Comparison of ENCODE assay signal across 8 cellular contexts in the genomic region with DNA sequence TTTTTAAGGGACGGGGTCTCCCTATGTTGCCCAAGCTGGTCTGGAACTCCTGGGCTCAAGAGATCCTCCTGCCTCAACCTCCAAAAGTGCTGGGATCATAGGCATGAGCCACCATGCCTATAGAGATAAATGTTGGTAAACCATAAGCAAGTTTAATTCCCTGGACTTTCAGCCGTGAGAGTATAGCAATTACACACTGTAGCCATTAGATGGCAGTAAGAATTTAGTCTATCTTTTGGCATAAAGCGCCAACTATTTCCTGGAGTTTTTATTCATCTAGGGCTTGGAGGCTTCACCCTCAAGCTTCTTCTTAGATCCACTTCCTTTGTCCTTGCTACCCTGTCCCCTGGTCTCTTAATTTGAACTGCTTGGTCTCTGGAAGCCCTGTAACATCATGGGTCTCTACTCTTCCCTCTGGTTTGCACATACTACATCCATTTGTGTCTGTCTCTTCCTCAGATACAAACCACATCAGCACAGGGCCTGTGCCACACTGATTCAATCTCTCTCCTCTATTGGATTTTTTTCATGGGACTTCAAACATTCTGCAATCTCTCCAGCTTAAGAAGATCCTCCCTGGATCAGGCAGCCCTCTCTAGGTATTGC. TPM values are rescaled to one million over a fixed set of nuclear protein-coding genes. Genes with fewer than 3 reads are reported as not detected.
A peak's percentile ranks its signal among the peaks of the same experiment; 100 is the strongest.
DNase-seq lines count a peak whose midpoint lies in the region; ATAC-seq and TF ChIP-seq lines count a peak whose summit lies in the region.

No MANE protein-coding gene starts in this region.

- peak; percentile 62 for TF ChIP-seq CTCF in colonic mucosa (IDR thresholded peaks at IDR 0.05)

- no peaks in the 10 kb centered on the region for H3K36me3 Mint-ChIP-seq in activated CD4-positive, alpha-beta T cell treated with anti-CD3 and anti-CD28 coated beads, Interleukin-2, amount 10 ng/mL, durations not matched to agents 24 days and 14 days (ENCODE audit: low read depth)

- no peaks in the 10 kb centered on the region for H3K4me1 ChIP-seq in colonic mucosa

- H3K4me3 ChIP-seq in colonic mucosa = no peak overlapping the region

- H3K9me3 Mint-ChIP-seq in activated CD4-positive, alpha-beta T cell treated with anti-CD3 and anti-CD28 coated beads, Interleukin-2, amount 10 ng/mL, durations not matched to agents 24 days and 14 days = no peaks in the 10 kb centered on the region

- no peaks in the 10 kb centered on the region for H3K27me3 ChIP-seq in colonic mucosa

- intact Hi-C loops in activated CD4-positive, alpha-beta T cell treated with anti-CD3 and anti-CD28 coated beads, Interleukin-2, amount 10 ng/mL, durations not matched to agents 24 days and 14 days (cut with micrococcal nuclease) = loop anchor here (1.0 kb wide), 2 partner anchors 94 to 206 kb away; a partner anchor contains a TSS
- intact Hi-C loops in colonic mucosa (cut with DNase I) = loop anchor here (10.0 kb wide), 1 partner anchor 202 kb away; no protein-coding TSS in a partner anchor

- peak; percentile 67 for DNase-seq in activated CD4-positive, alpha-beta T cell treated with anti-CD3 and anti-CD28 coated beads, Interleukin-2, amount 10 ng/mL, durations not matched to agents 24 days and 14 days
- DNase-seq in activated CD4-positive, alpha-beta T cell treated with anti-CD3 and anti-CD28 coated beads, Interleukin-2, amount 50 U/mL, for 1 hour = no peak
- DNase-seq in HS-27A (ENCODE audit: low read depth) (peak; percentile 69), OCI-M1 (lab: John Stamatoyannopoulos, UW) (peak; percentile 78), colonic mucosa (no peak), medulla oblongata (ENCODE audit: extremely low spot score) (peak; percentile 67), NCI-H187 (lab: John Stamatoyannopoulos, UW) (no peak)

- no peak overlapping the region for H3K27ac Mint-ChIP-seq in activated CD4-positive, alpha-beta T cell treated with anti-CD3 and anti-CD28 coated beads, Interleukin-2, amount 10 ng/mL, durations not matched to agents 24 days and 14 days

- no peaks in the 10 kb centered on the region for H3K9me3 ChIP-seq in colonic mucosa

- peak overlapping the region in 1 of 2 donors; percentile 7 for H3K9ac ChIP-seq in colonic mucosa (ENCODE audit: low read depth in 2 of 2, low read length in 2 of 2)

- peak overlapping the region; percentile 64 for H3K27ac ChIP-seq in colonic mucosa

- H3K4me3 Mint-ChIP-seq in activated CD4-positive, alpha-beta T cell treated with anti-CD3 and anti-CD28 coated beads, Interleukin-2, amount 10 ng/mL, durations not matched to agents 24 days and 14 days = no peak overlapping the region

- H3K36me3 ChIP-seq in colonic mucosa = no peaks in the 10 kb centered on the region

- peaks cover 15% of the 10 kb centered on the region for H3K27me3 Mint-ChIP-seq in activated CD4-positive, alpha-beta T cell treated with anti-CD3 and anti-CD28 coated beads, Interleukin-2, amount 10 ng/mL, durations not matched to agents 24 days and 14 days

- H3K4me1 Mint-ChIP-seq in activated CD4-positive, alpha-beta T cell treated with anti-CD3 and anti-CD28 coated beads, Interleukin-2, amount 10 ng/mL, durations not matched to agents 24 days and 14 days = peaks cover 5% of the 10 kb centered on the region

- ATAC-seq in GM21526 (IDR thresholded peaks at IDR 0.05; ENCODE audit: low FRiP score, unreplicated experiment) = peak; percentile 83

RNA-seq across cellular contexts. Expression of a gene that starts 38.2 kb away (rescaled TPM):
- not detected in 2 replicates for total RNA-seq in activated CD4-positive, alpha-beta T cell treated with anti-CD3 and anti-CD28 coated beads, Interleukin-2, amount 10 ng/mL, durations not matched to agents 24 days and 14 days
- not detected for total RNA-seq in colonic mucosa

RNA-seq across cellular contexts. Expression of a gene that starts 48.7 kb away (rescaled TPM):
- total RNA-seq in activated CD4-positive, alpha-beta T cell treated with anti-CD3 and anti-CD28 coated beads, Interleukin-2, amount 10 ng/mL, durations not matched to agents 24 days and 14 days = not detected in 2 replicates
- not detected for total RNA-seq in colonic mucosa

Comparison
In these comparisons a context has a peak if more than half of its experiments do, and no peak if none do; other contexts are left out.
1. DNase-seq: peak in activated CD4-positive, alpha-beta T cell treated with anti-CD3 and anti-CD28 coated beads, Interleukin-2, amount 10 ng/mL, durations not matched to agents 24 days and 14 days (single experiment), HS-27A (single experiment), OCI-M1 (single experiment) and medulla oblongata (single experiment); none in activated CD4-positive, alpha-beta T cell treated with anti-CD3 and anti-CD28 coated beads, Interleukin-2, amount 50 U/mL, for 1 hour (single experiment), colonic mucosa (single experiment) and NCI-H187 (0 of 2).